1 cellular context compared by ENCODE assay signal in the genomic region with DNA sequence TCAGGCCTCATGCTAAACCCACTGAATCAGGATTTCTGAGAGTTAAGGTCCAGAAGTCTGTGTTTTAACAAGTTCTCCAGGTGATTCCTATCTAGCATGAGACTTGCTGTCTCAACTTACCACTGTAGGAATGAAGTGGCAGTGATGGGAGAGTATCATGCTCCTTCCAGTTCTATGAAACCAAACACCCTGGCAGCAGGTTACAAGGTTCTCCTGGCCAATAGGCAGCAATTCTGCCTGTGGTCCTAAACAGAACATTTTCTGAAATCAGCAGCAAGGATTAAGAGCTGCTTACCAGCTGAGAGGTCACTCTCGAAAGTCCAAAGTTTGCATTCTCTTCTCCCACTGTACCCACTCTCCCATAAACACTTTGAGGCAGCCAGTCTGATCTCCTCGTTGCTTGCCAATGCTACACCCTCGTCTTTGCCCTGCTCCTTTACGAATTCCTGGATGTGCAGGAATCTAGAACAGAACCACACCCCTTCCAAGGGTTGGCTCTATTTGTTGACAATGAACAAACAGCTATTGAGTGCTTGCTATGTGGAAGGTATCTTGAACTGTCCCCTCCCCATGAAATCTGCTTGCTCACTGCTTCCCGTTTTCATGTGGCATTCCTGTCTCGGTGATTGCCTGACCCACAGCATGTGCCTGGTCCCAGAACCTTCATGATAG.
TF ChIP-seq lines count a peak whose summit lies in the region.

No MANE protein-coding gene starts in this region.

TF ChIP-seq in SK-N-SH treated with all-trans-retinoic acid at 6 μM for 48 hours, 23 proteins besides CTCF, POLR2A, EP300 and RAD21 (continued from another document):
- TF ChIP-seq, protein P1, sequence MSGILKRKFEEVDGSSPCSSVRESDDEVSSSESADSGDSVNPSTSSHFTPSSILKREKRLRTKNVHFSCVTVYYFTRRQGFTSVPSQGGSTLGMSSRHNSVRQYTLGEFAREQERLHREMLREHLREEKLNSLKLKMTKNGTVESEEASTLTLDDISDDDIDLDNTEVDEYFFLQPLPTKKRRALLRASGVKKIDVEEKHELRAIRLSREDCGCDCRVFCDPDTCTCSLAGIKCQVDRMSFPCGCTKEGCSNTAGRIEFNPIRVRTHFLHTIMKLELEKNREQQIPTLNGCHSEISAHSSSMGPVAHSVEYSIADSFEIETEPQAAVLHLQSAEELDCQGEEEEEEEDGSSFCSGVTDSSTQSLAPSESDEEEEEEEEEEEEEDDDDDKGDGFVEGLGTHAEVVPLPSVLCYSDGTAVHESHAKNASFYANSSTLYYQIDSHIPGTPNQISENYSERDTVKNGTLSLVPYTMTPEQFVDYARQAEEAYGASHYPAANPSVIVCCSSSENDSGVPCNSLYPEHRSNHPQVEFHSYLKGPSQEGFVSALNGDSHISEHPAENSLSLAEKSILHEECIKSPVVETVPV (CRISPR knock-in tag; IDR thresholded peaks at IDR 0.05): no peak
- TF ChIP-seq ZNF70 (CRISPR knock-in tag; IDR thresholded peaks at IDR 0.05) (no peak), CSDC2 (CRISPR knock-in tag; IDR thresholded peaks at IDR 0.05) (no peak), TCF4 (CRISPR knock-in tag; IDR thresholded peaks at IDR 0.05; ENCODE audit: borderline replicate concordance) (no peak), BACH2 (CRISPR knock-in tag; IDR thresholded peaks at IDR 0.05; ENCODE audit: borderline replicate concordance) (no peak), ZFP3 (CRISPR knock-in tag; IDR thresholded peaks at IDR 0.05) (no peak)
- TF ChIP-seq, protein P2, sequence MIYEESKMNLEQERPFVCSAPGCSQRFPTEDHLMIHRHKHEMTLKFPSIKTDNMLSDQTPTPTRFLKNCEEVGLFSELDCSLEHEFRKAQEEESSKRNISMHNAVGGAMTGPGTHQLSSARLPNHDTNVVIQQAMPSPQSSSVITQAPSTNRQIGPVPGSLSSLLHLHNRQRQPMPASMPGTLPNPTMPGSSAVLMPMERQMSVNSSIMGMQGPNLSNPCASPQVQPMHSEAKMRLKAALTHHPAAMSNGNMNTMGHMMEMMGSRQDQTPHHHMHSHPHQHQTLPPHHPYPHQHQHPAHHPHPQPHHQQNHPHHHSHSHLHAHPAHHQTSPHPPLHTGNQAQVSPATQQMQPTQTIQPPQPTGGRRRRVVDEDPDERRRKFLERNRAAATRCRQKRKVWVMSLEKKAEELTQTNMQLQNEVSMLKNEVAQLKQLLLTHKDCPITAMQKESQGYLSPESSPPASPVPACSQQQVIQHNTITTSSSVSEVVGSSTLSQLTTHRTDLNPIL (CRISPR knock-in tag; IDR thresholded peaks at IDR 0.05; ENCODE audit: low read depth): no peak
